8 cellular contexts compared by ENCODE assay signal in genomic region chr1:200670215-200671118, GRCh38. TPM values are rescaled to one million over a fixed set of nuclear protein-coding genes. Genes with fewer than 3 reads are reported as not detected.
DNase-seq lines count a peak whose midpoint lies in the region; ATAC-seq and TF ChIP-seq lines count a peak whose summit lies in the region.

No MANE protein-coding gene starts in this region.

- H3K4me3 ChIP-seq in heart left ventricle = peak overlapping the region; percentile 58 to 97 (median 85)
- H3K4me3 ChIP-seq in ovary = peak overlapping the region; percentile 98

- peak overlapping the region; percentile 98 to 100 (median 100) for H3K27ac ChIP-seq in heart left ventricle
- H3K27ac ChIP-seq in ovary = peak overlapping the region; percentile 66 to 97

- H3K9me3 Mint-ChIP-seq in activated naive CD4-positive, alpha-beta T cell treated with anti-CD3 and anti-CD28 coated beads, Interleukin-2, amount 50 U/mL, for 72 hours = no peaks in the 10 kb centered on the region

- H3K4me1 ChIP-seq in heart left ventricle (peaks cover 0 to 37% (median 26%) of the 10 kb centered on the region in 12 donors), ovary (ENCODE audit: insufficient read depth) (peaks cover 7% of the 10 kb centered on the region)

- no peak for TF ChIP-seq EP300 in ovary (IDR thresholded peaks at IDR 0.05)

- TF ChIP-seq POLR2A in heart left ventricle (IDR thresholded peaks at IDR 0.05) (peak in 1 of 2 donors; percentile 7), ovary (IDR thresholded peaks at IDR 0.05) (peak; percentile 12)

- peaks cover 0 to 10% (median 3%) of the 10 kb centered on the region in 9 donors for H3K36me3 ChIP-seq in heart left ventricle
- no peaks in the 10 kb centered on the region for H3K36me3 ChIP-seq in ovary

- ATAC-seq in HG02973 (IDR thresholded peaks at IDR 0.05; ENCODE audit: unreplicated experiment) (peak; percentile 11), heart left ventricle (peak; percentile 2 to 38 (median 18))
- peak in 1 of 2 donors; percentile 6 for ATAC-seq in activated naive CD4-positive, alpha-beta T cell treated with anti-CD3 and anti-CD28 coated beads, Interleukin-2, amount 50 U/mL, for 72 hours

- intact Hi-C loops in heart left ventricle (cut with DNase I) (loop anchor here in 7 of 10 donors (1.0 to 5.0 kb wide), 7 partner anchors 48 to 137 kb away; partner anchors contain the start of genes CAMSAP2 (in 3 of the 7) and KIF14 (in 3 of the 7)), ovary (cut with DNase I) (loop anchor here in 1 of 4 donors (10.0 kb wide), 1 partner anchor 64 kb away; the partner anchor contains the start of gene CAMSAP2)

- no peaks in the 10 kb centered on the region for H3K36me3 Mint-ChIP-seq in activated naive CD4-positive, alpha-beta T cell treated with anti-CD3 and anti-CD28 coated beads, Interleukin-2, amount 50 U/mL, for 72 hours

- WGBS in heart left ventricle, 4 donors = 13 to 15% (median 14%) methylated on average over 16 of the region's 16 CpGs
- WGBS in ovary, 3 donors = 6 to 11% (median 7%) methylated on average over 16 of the region's 16 CpGs

- H3K9me3 ChIP-seq in heart left ventricle (no peaks in the 10 kb centered on the region), ovary (no peaks in the 10 kb centered on the region)

- in situ Hi-C loops in GM13976 (cut with MboI; ENCODE audit: low sequenced_read_pairs, unreplicated experiment) = no loop called here

- TF ChIP-seq CTCF in GM13976 (IDR thresholded peaks at IDR 0.05; ENCODE audit: borderline replicate concordance, control extremely low read depth, extremely low read depth, insufficient read depth, missing control alignments) (no peak), heart left ventricle (IDR thresholded peaks at IDR 0.05) (no peak), ovary (IDR thresholded peaks at IDR 0.05) (no peak)

- H3K27me3 ChIP-seq in heart left ventricle (no peaks in the 10 kb centered on the region), ovary (no peaks in the 10 kb centered on the region)

- peak overlapping the region; percentile 90 to 100 for H3K27ac Mint-ChIP-seq in activated naive CD4-positive, alpha-beta T cell treated with anti-CD3 and anti-CD28 coated beads, Interleukin-2, amount 50 U/mL, for 72 hours

- peak; percentile 62 for DNase-seq in AG08396 (ENCODE audit: low spot score)
- DNase-seq in GM13976 (ENCODE audit: low spot score) = peak; percentile 46
- peak; percentile 89 for DNase-seq in NCI-H446 treated with DMSO at 0.1 percent for 48 hours (lab: John Stamatoyannopoulos, UW)
- no peak for DNase-seq in activated naive CD4-positive, alpha-beta T cell treated with anti-CD3 and anti-CD28 coated beads, Interleukin-2, amount 50 U/mL, for 72 hours (ENCODE audit: low spot score in 2 of 2)
- DNase-seq in heart left ventricle = peak in 2 of 5 donors; percentile 39 to 40
- no peak for DNase-seq in ovary
- DNase-seq in GOT3 (lab: John Stamatoyannopoulos, UW) = no peak

RNA-seq across cellular contexts. Expression of gene DDX59, which starts 0.8 kb away (rescaled TPM):
- 10 to 100 TPM; 13.7 to 24.1 TPM for total RNA-seq in activated naive CD4-positive, alpha-beta T cell treated with anti-CD3 and anti-CD28 coated beads, Interleukin-2, amount 50 U/mL, for 72 hours
- total RNA-seq in heart left ventricle (10 to 100 TPM; 12.9 to 21.6 (median 15.9) TPM), ovary (10 to 100 TPM; 16.4 to 25.6 (median 19.5) TPM)
- polyA plus RNA-seq in heart left ventricle (10 to 100 TPM in 1 of 2 donors, 1 to 10 TPM in 1; 10.0 to 15.5 TPM), ovary (10 to 100 TPM; 17.6 to 29.1 TPM)

RNA-seq across cellular contexts. Expression of gene KIF14, which starts 49.9 kb away (rescaled TPM):
- total RNA-seq in activated naive CD4-positive, alpha-beta T cell treated with anti-CD3 and anti-CD28 coated beads, Interleukin-2, amount 50 U/mL, for 72 hours = 10 to 100 TPM; 17.8 to 18.7 TPM
- total RNA-seq in heart left ventricle (1 to 10 TPM in 1 of 9 donors, under 1 TPM in 7, not detected in 1; 0.04 to 2.0 (median 0.14) TPM), ovary (under 1 TPM in 5 of 7 donors, not detected in 2; 0.03 to 0.40 (median 0.11) TPM)
- polyA plus RNA-seq in heart left ventricle (under 1 TPM in 1 of 2 donors, not detected in 1; 0.04 TPM), ovary (under 1 TPM; 0.06 to 0.23 TPM)

Comparison
In these comparisons a context has a peak if more than half of its experiments do, and no peak if none do; other contexts are left out.
1. DNase-seq: peak in AG08396 (single experiment), GM13976 (single experiment) and NCI-H446 treated with DMSO at 0.1 percent for 48 hours (single experiment); none in activated naive CD4-positive, alpha-beta T cell treated with anti-CD3 and anti-CD28 coated beads, Interleukin-2, amount 50 U/mL, for 72 hours (0 of 2), ovary (0 of 5) and GOT3 (single experiment).
2. RNA of gene KIF14, which starts 49.9 kb away (total RNA-seq): 17.8 to 18.7 TPM in activated naive CD4-positive, alpha-beta T cell treated with anti-CD3 and anti-CD28 coated beads, Interleukin-2, amount 50 U/mL, for 72 hours; 0.03 to 0.40 TPM in ovary and 0.04 to 2.0 TPM in heart left ventricle; every median in the first group is over 4 times any median in the second.